In genomic region chrX:137430984-137431475, GRCh38 we compare ENCODE assay signal across 18 cellular contexts.
"Had no signal": no experiment of that assay in that cellular context is flagged by ENCODE, and none has a peak within 500 bp of the region (broad histone marks: within the 10 kb centered on the region; RNA-seq: fewer than 3 reads in every experiment).

No MANE protein-coding gene starts in this region.

- H3K36me3 Mint-ChIP-seq: stimulated activated memory B cell treated with anti-CD40 and anti-IgM and Interleukin-4, amounts not matched to agents 10 μg/mL and 1 μg/mL and 100 μg/mL, for 72 hours had no signal

- H3K36me3 ChIP-seq: esophagus muscularis mucosa, gastrocnemius medialis, prostate gland, right lobe of liver, tibial artery, upper lobe of left lung, uterus had no signal

- H3K27ac ChIP-seq: epithelial cell of prostate, esophagus muscularis mucosa, gastrocnemius medialis, parathyroid adenoma, prostate gland, right lobe of liver, tibial artery, upper lobe of left lung, uterus had no signal

- H3K79me2 ChIP-seq: parathyroid adenoma had no signal

- H2AFZ ChIP-seq: parathyroid adenoma had no signal

- H3K4me1 ChIP-seq: parathyroid adenoma, prostate gland, uterus had no signal

- H3K4me3 Mint-ChIP-seq: naive thymus-derived CD8-positive, alpha-beta T cell; stimulated activated memory B cell treated with anti-CD40 and anti-IgM and Interleukin-4, amounts not matched to agents 10 μg/mL and 1 μg/mL and 100 μg/mL, for 72 hours; stimulated activated naive CD8-positive, alpha-beta T cell treated with anti-CD3 and anti-CD28 coated beads, Interleukin-15, Interleukin-2, amounts not matched to agents 100 ng/mL and 50 ng/mL, for 24 hours had no signal

- ATAC-seq: gastrocnemius medialis; mucosa of descending colon; naive thymus-derived CD8-positive, alpha-beta T cell; right lobe of liver; stimulated activated memory B cell treated with anti-CD40 and anti-IgM and Interleukin-4, amounts not matched to agents 10 μg/mL and 1 μg/mL and 100 μg/mL, for 72 hours had no signal

- H3K9me3 ChIP-seq: gastrocnemius medialis, mucosa of descending colon, prostate gland, right lobe of liver, upper lobe of left lung, uterus had no signal

- H3K27ac Mint-ChIP-seq: stimulated activated memory B cell treated with anti-CD40 and anti-IgM and Interleukin-4, amounts not matched to agents 10 μg/mL and 1 μg/mL and 100 μg/mL, for 72 hours; stimulated activated naive CD8-positive, alpha-beta T cell treated with anti-CD3 and anti-CD28 coated beads, Interleukin-15, Interleukin-2, amounts not matched to agents 100 ng/mL and 50 ng/mL, for 24 hours had no signal

- DNase-seq: effector memory CD4-positive, alpha-beta T cell; gastrocnemius medialis; glutamatergic neuron; mammary epithelial cell; mucosa of descending colon; naive thymus-derived CD8-positive, alpha-beta T cell; nucleus accumbens; right lobe of liver; stimulated activated CD4-positive, alpha-beta T cell treated with anti-CD3 and anti-CD28 coated beads, Interleukin-4, amount 100 ng/mL, for 24 hours; tibial artery; upper lobe of left lung; uterus had no signal

- H3K4me3 ChIP-seq: esophagus muscularis mucosa, gastrocnemius medialis, mucosa of descending colon, prostate gland, right lobe of liver, tibial artery, upper lobe of left lung, uterus had no signal

- H3K9ac ChIP-seq: parathyroid adenoma had no signal

- H3K4me1 Mint-ChIP-seq: stimulated activated memory B cell treated with anti-CD40 and anti-IgM and Interleukin-4, amounts not matched to agents 10 μg/mL and 1 μg/mL and 100 μg/mL, for 72 hours had no signal
